In the genomic region with DNA sequence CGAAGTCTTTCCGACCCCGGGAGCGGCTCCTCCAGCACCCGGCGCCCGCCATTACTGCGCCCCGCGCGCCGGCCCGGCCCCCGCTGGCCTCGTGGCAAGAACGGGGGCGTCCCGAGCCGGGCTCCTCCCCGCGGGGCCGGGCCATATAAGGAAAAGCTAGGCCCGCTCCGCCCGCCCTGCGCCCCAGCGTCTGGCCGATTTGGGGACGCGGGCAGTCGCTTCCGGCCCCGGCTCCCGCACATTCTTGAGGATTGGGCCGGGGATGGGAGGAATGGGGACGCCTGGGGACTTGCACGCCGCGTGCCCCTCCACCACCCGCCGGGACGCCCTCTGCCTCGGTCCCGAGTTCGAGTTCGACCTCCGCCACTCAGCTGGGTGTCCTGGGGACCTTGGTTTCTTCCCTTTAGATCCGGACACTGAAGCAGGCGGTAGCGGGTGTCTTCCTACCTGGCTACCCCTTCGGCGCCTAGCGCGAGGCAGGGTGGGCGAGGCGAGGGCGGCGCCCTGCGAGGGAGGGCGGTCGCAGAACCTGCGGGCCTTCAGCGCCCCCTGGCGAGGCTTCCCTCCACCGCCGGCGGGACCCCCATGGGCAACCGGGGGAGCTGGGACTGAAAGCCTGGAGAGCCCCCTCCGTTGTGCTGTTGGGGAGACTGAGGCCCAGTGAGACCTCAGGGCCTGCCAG, we compare ENCODE assay signal across 8 cellular contexts. TPM values are rescaled to one million over a fixed set of nuclear protein-coding genes. Genes with fewer than 3 reads are reported as not detected.
DNase-seq lines count a peak whose midpoint lies in the region; TF ChIP-seq lines count a peak whose summit lies in the region.

No MANE protein-coding gene starts in this region.

- peak overlapping the region; percentile 82 for H3K4me3 Mint-ChIP-seq in endothelial cell (ENCODE audit: unreplicated experiment)

- TF ChIP-seq CTCF in GM06990 (IDR thresholded peaks at IDR 0.05; ENCODE audit: insufficient read depth, low read length, poor library complexity, severe bottlenecking): peak; percentile 83
- peak; percentile 92 for TF ChIP-seq CTCF in HFF-Myc (IDR thresholded peaks at IDR 0.05; ENCODE audit: low read depth, low read length, missing control alignments)
- TF ChIP-seq CTCF in endothelial cell (IDR thresholded peaks at IDR 0.05; ENCODE audit: unreplicated experiment): peak; percentile 91

- H3K9me3 Mint-ChIP-seq in endothelial cell (ENCODE audit: unreplicated experiment): no peaks in the 10 kb centered on the region

- H3K4me3 ChIP-seq in GM06990 (replicated peaks; ENCODE audit: low read depth, low read length) (peak overlapping the region; percentile 83), HFF-Myc (replicated peaks; ENCODE audit: low read depth, low read length) (peak overlapping the region; percentile 72)

- H3K27me3 ChIP-seq in GM06990 (replicated peaks; ENCODE audit: control insufficient read depth, insufficient read depth, low read length): no peaks in the 10 kb centered on the region

- H3K4me1 Mint-ChIP-seq in endothelial cell (ENCODE audit: unreplicated experiment): peaks cover 51% of the 10 kb centered on the region

- peak; percentile 92 for DNase-seq in GM06990 (ENCODE audit: extremely low read depth, insufficient read length)
- DNase-seq in HFF-Myc (ENCODE audit: extremely low read depth, low read depth): no peak
- peak; percentile 49 to 85 for DNase-seq in NCI-H526 (lab: John Stamatoyannopoulos, UW)
- DNase-seq in activated CD8-positive, alpha-beta memory T cell treated with anti-CD3 and anti-CD28 coated beads, Interleukin-2, amount 50 U/mL, for 24 hours (ENCODE audit: extremely low read depth): peak; percentile 66
- peak; percentile 86 for DNase-seq in endothelial cell (ENCODE audit: low spot score)
- DNase-seq in midbrain (lab: John Stamatoyannopoulos, UW): peak; percentile 80
- DNase-seq in stimulated activated CD8-positive, alpha-beta memory T cell treated with anti-CD3 and anti-CD28 coated beads, Interleukin-2, amount 100 ng/mL, for 48 hours (ENCODE audit: low read depth in 2 of 2): peak; percentile 81 to 87
- no peak for DNase-seq in NCI-H1436 treated with DMSO at 0.1 percent for 48 hours (lab: John Stamatoyannopoulos, UW)

- H3K27me3 Mint-ChIP-seq in endothelial cell (ENCODE audit: unreplicated experiment): peaks cover 9% of the 10 kb centered on the region

- peaks cover 43% of the 10 kb centered on the region for H3K36me3 Mint-ChIP-seq in endothelial cell (ENCODE audit: low read depth, unreplicated experiment)

- H3K36me3 ChIP-seq in GM06990 (ENCODE audit: control insufficient read depth, insufficient read depth, low read length): peaks cover 1% of the 10 kb centered on the region; the same call in 1 of the 2 replicates

- peak overlapping the region; percentile 90 for H3K27ac Mint-ChIP-seq in endothelial cell (ENCODE audit: unreplicated experiment)

RNA-seq across cellular contexts. Expression of gene SMTN, which starts 3.8 kb away (rescaled TPM):
- 736 TPM for total RNA-seq in endothelial cell (ENCODE audit: unreplicated experiment)

RNA-seq across cellular contexts. Expression of gene SELENOM, which starts 22.4 kb away (rescaled TPM):
- total RNA-seq in endothelial cell (ENCODE audit: unreplicated experiment): 35.4 TPM

RNA-seq across cellular contexts. Expression of gene INPP5J, which starts 37.8 kb away (rescaled TPM):
- total RNA-seq in endothelial cell (ENCODE audit: unreplicated experiment): 2.8 TPM

RNA-seq across cellular contexts. Expression of gene PLA2G3, which starts 55.4 kb away (rescaled TPM):
- total RNA-seq in endothelial cell (ENCODE audit: unreplicated experiment): 2.8 TPM

Comparison
In these comparisons a context has a peak if more than half of its experiments do, and no peak if none do; other contexts are left out.
1. DNase-seq: peak in GM06990 (single experiment), NCI-H526 (2 of 2), activated CD8-positive, alpha-beta memory T cell treated with anti-CD3 and anti-CD28 coated beads, Interleukin-2, amount 50 U/mL, for 24 hours (single experiment), endothelial cell (single experiment), midbrain (single experiment) and stimulated activated CD8-positive, alpha-beta memory T cell treated with anti-CD3 and anti-CD28 coated beads, Interleukin-2, amount 100 ng/mL, for 48 hours (2 of 2); none in HFF-Myc (single experiment) and NCI-H1436 treated with DMSO at 0.1 percent for 48 hours (single experiment).
2. Peak in every context shown above with its lines, with median percentiles within 50 percentile points of each other: CTCF ChIP-seq.